ENCODE assay signal across 14 cellular contexts in genomic region chr22:40310081-40310770, GRCh38. TPM values are rescaled to one million over a fixed set of nuclear protein-coding genes. Genes with fewer than 3 reads are reported as not detected.
DNase-seq lines count a peak whose midpoint lies in the region; ATAC-seq and TF ChIP-seq lines count a peak whose summit lies in the region.
"Had no signal": no experiment of that assay in that cellular context is flagged by ENCODE, and none has a peak within 500 bp of the region (broad histone marks: within the 10 kb centered on the region; RNA-seq: fewer than 3 reads in every experiment).

No MANE protein-coding gene starts in this region.

- POLR2A ChIA-PET in activated CD8-positive, alpha-beta T cell treated with anti-CD3 and anti-CD28 coated beads for 36 hours (lab: Charles Lee), result interaction anchor here (1.6 to 1.7 kb wide), 2 partner anchors 7 to 13 kb away, joined by 4 to 8 read pairs; no protein-coding TSS in a partner anchor

- H3K9ac ChIP-seq in adipocyte (ENCODE audit: low read length), result peak overlapping the region; percentile 58

- H3K36me3 ChIP-seq in adipocyte (ENCODE audit: control insufficient read depth, insufficient read depth, low read length, severe bottlenecking), result peaks cover 59% of the 10 kb centered on the region
- peaks cover 2 to 97% of the 10 kb centered on the region in 2 donors for H3K36me3 ChIP-seq in left lung

- TF ChIP-seq CTCF in activated CD8-positive, alpha-beta T cell treated with anti-CD3 and anti-CD28 coated beads for 36 hours (IDR thresholded peaks at IDR 0.05), result no peak
- TF ChIP-seq CTCF in left lung (IDR thresholded peaks at IDR 0.05), result no peak

- H3K27ac Mint-ChIP-seq in activated CD8-positive, alpha-beta T cell treated with anti-CD3 and anti-CD28 coated beads for 36 hours, result no peak overlapping the region

- H3K4me1 ChIP-seq in adipocyte (ENCODE audit: control insufficient read depth, insufficient read depth, low read length) (peaks cover 31% of the 10 kb centered on the region), left lung (peaks cover 0 to 13% of the 10 kb centered on the region in 2 donors)

- intact Hi-C loops in activated CD8-positive, alpha-beta T cell treated with anti-CD3 and anti-CD28 coated beads for 36 hours (cut with micrococcal nuclease), result no loop called here
- intact Hi-C loops in left lung (cut with DNase I), result no loop called here

- H3K4me3 ChIP-seq in adipocyte (ENCODE audit: low read length) (peak overlapping the region; percentile 61), left lung (no peak overlapping the region)

- H3K4me3 Mint-ChIP-seq in activated CD8-positive, alpha-beta T cell treated with anti-CD3 and anti-CD28 coated beads for 36 hours, result no peak overlapping the region
- H3K4me3 Mint-ChIP-seq: activated naive CD8-positive, alpha-beta T cell treated with anti-CD3 and anti-CD28 coated beads, Interleukin-2, amount 10 ng/mL, durations not matched to agents 7 days and 5 days had no signal

- H3K4me1 Mint-ChIP-seq in activated CD8-positive, alpha-beta T cell treated with anti-CD3 and anti-CD28 coated beads for 36 hours (ENCODE audit: low read depth), result peaks cover 36% of the 10 kb centered on the region

- DNase-seq in GM04504 (ENCODE audit: low read depth) (peak; percentile 76), adipocyte (ENCODE audit: low read depth) (peak; percentile 89), hepatic stellate cell (ENCODE audit: low spot score) (peak; percentile 70), stromal cell of bone marrow (ENCODE audit: low read depth) (peak; percentile 74), left lung (no peak)
- DNase-seq in activated CD8-positive, alpha-beta T cell treated with anti-CD3 and anti-CD28 coated beads for 36 hours, result no peak
- DNase-seq: activated CD4-positive, alpha-beta T cell treated with anti-CD3 and anti-CD28 coated beads for 4 hours; activated naive CD8-positive, alpha-beta T cell treated with anti-CD3 and anti-CD28 coated beads, Interleukin-2, amount 10 ng/mL, durations not matched to agents 7 days and 5 days; NCI-H1694 treated with DMSO at 0.1 percent for 48 hours; occipital lobe; PC-3 had no signal

- H3K27me3 Mint-ChIP-seq in activated CD8-positive, alpha-beta T cell treated with anti-CD3 and anti-CD28 coated beads for 36 hours, result no peaks in the 10 kb centered on the region
- H3K27me3 Mint-ChIP-seq: activated naive CD8-positive, alpha-beta T cell treated with anti-CD3 and anti-CD28 coated beads, Interleukin-2, amount 10 ng/mL, durations not matched to agents 7 days and 5 days had no signal

- H3K9me3 ChIP-seq in adipocyte (ENCODE audit: control insufficient read depth, low read length) (no peaks in the 10 kb centered on the region), left lung (no peaks in the 10 kb centered on the region)

- ATAC-seq in activated CD8-positive, alpha-beta T cell treated with anti-CD3 and anti-CD28 coated beads for 36 hours, result no peak
- ATAC-seq in HG03565 (IDR thresholded peaks at IDR 0.05; ENCODE audit: unreplicated experiment), result no peak
- ATAC-seq in esophagus mucosa, result no peak
- no peak for ATAC-seq in left lung
- ATAC-seq: PC-3 had no signal

- no peak overlapping the region for H3K27ac ChIP-seq in left lung
- H3K27ac ChIP-seq: HL-60 had no signal

- no peaks in the 10 kb centered on the region for H3K9me3 Mint-ChIP-seq in activated CD8-positive, alpha-beta T cell treated with anti-CD3 and anti-CD28 coated beads for 36 hours
- H3K9me3 Mint-ChIP-seq: activated naive CD8-positive, alpha-beta T cell treated with anti-CD3 and anti-CD28 coated beads, Interleukin-2, amount 10 ng/mL, durations not matched to agents 7 days and 5 days had no signal

- H3K36me3 Mint-ChIP-seq in activated CD8-positive, alpha-beta T cell treated with anti-CD3 and anti-CD28 coated beads for 36 hours (ENCODE audit: low read depth), result peaks cover 42% of the 10 kb centered on the region

- H3K27me3 ChIP-seq in adipocyte (replicated peaks; ENCODE audit: control insufficient read depth, insufficient read depth, low read length) (no peaks in the 10 kb centered on the region), left lung (no peaks in the 10 kb centered on the region)

- CTCF ChIA-PET in activated CD8-positive, alpha-beta T cell treated with anti-CD3 and anti-CD28 coated beads for 36 hours (lab: Charles Lee), result interaction anchor here (1.0 to 3.6 kb wide), 4 partner anchors 9 to 37 kb away, joined by 3 to 21 read pairs (median 6); partner anchors contain the start of gene ADSL

RNA-seq across cellular contexts. Expression of gene ADSL, which starts 36.1 kb away (rescaled TPM):
- total RNA-seq in activated CD8-positive, alpha-beta T cell treated with anti-CD3 and anti-CD28 coated beads for 36 hours, result 100 to 1,000 TPM; 160 to 169 TPM
- total RNA-seq in esophagus mucosa (28.2 TPM), left lung (10 to 100 TPM; 40.4 to 53.1 TPM)

Comparison
In these comparisons a context has a peak if more than half of its experiments do, and no peak if none do; other contexts are left out.
1. DNase-seq: peak in GM04504 (single experiment), adipocyte (single experiment), hepatic stellate cell (single experiment) and stromal cell of bone marrow (single experiment); none in activated CD8-positive, alpha-beta T cell treated with anti-CD3 and anti-CD28 coated beads for 36 hours (single experiment) and left lung (0 of 2).